ENCODE assay signal across 31 cellular contexts in the genomic region with DNA sequence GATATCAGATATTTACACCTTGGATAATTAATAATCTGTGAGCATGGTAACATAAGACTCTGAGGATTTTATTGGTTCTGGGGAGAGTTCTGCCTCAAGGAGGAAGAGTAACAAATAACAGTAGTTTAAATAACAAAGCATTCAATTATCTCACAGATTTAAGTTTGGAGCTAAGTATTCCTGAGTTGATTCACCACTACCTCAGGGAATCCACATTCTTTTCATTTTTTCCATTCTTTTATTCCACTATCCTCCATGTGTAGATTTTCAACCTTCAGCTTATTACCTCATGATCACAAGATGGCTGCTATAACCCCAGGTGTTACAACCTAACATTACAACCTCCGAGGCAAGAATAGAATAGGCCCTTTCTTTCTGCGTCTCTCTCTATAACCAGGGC.
"Had no signal": no experiment of that assay in that cellular context is flagged by ENCODE, and none has a peak within 500 bp of the region (broad histone marks: within the 10 kb centered on the region; RNA-seq: fewer than 3 reads in every experiment).

No MANE protein-coding gene starts in this region.

- H3K9me3 Mint-ChIP-seq: activated naive CD8-positive, alpha-beta T cell treated with anti-CD3 and anti-CD28 coated beads, Interleukin-2, amount 10 ng/mL, durations not matched to agents 7 days and 5 days; activated T-cell treated with anti-CD3 and anti-CD28 coated beads, Interleukin-2, amount 50 U/mL, for 24 hours had no signal

- H3K36me3 Mint-ChIP-seq: activated naive CD4-positive, alpha-beta T cell treated with anti-CD3 and anti-CD28 coated beads, Interleukin-2, amount 10 ng/mL, durations not matched to agents 7 days and 5 days; activated naive CD4-positive, alpha-beta T cell treated with anti-CD3 and anti-CD28 coated beads, Interleukin-2, amount 50 U/mL, for 72 hours; activated naive CD8-positive, alpha-beta T cell treated with anti-CD3 and anti-CD28 coated beads, Interleukin-2, amount 10 ng/mL, durations not matched to agents 7 days and 5 days; brain had no signal

- H3K27me3 ChIP-seq: ascending aorta, breast epithelium had no signal

- H3K27ac ChIP-seq: ascending aorta, breast epithelium, cardiac muscle cell, coronary artery, dorsolateral prefrontal cortex had no signal

- ATAC-seq: activated naive CD4-positive, alpha-beta T cell treated with anti-CD3 and anti-CD28 coated beads, Interleukin-2, amount 50 U/mL, for 72 hours; activated T-cell treated with anti-CD3 and anti-CD28 coated beads, Interleukin-2, amount 50 U/mL, for 72 hours; esophagus mucosa; T-helper 17 cell had no signal

- H3K4me1 Mint-ChIP-seq: activated CD4-positive, alpha-beta memory T cell treated with anti-CD3 and anti-CD28 coated beads, Interleukin-2, amount 10 ng/mL, durations not matched to agents 7 days and 5 days; activated CD4-positive, alpha-beta T cell treated with anti-CD3 and anti-CD28 coated beads, Interleukin-2, amount 10 ng/mL, durations not matched to agents 7 days and 5 days; activated naive CD4-positive, alpha-beta T cell treated with anti-CD3 and anti-CD28 coated beads, Interleukin-2, amount 10 ng/mL, durations not matched to agents 7 days and 5 days; activated naive CD8-positive, alpha-beta T cell treated with anti-CD3 and anti-CD28 coated beads, Interleukin-2, amount 10 ng/mL, durations not matched to agents 7 days and 5 days; T-helper 17 cell had no signal

- H3K9me3 ChIP-seq: ascending aorta, breast epithelium had no signal

- H3K27ac Mint-ChIP-seq: activated CD4-positive, alpha-beta memory T cell treated with anti-CD3 and anti-CD28 coated beads, Interleukin-2, amount 10 ng/mL, durations not matched to agents 7 days and 5 days; activated CD4-positive, alpha-beta T cell treated with anti-CD3 and anti-CD28 coated beads, Interleukin-2, amount 10 ng/mL, durations not matched to agents 7 days and 5 days; activated naive CD4-positive, alpha-beta T cell treated with anti-CD3 and anti-CD28 coated beads, Interleukin-2, amount 10 ng/mL, durations not matched to agents 7 days and 5 days; activated naive CD4-positive, alpha-beta T cell treated with anti-CD3 and anti-CD28 coated beads, Interleukin-2, amount 50 U/mL, for 72 hours; activated naive CD8-positive, alpha-beta T cell treated with anti-CD3 and anti-CD28 coated beads, Interleukin-2, amount 10 ng/mL, durations not matched to agents 7 days and 5 days; activated T-cell treated with anti-CD3 and anti-CD28 coated beads, Interleukin-2, amount 50 U/mL, for 24 hours; activated T-cell treated with anti-CD3 and anti-CD28 coated beads, Interleukin-2, amount 50 U/mL, for 72 hours; brain; dendritic cell treated with granulocyte-macrophage colony-stimulating factor and Interleukin-4, amounts not matched to agents 40 ng/mL and 50 ng/mL, for 4 days; endodermal cell; T-helper 17 cell; T-helper 2 cell treated with Interferon-gamma antibody and Interleukin-4, amounts not matched to agents 5 μg/mL and 100 μg/mL, for 36 hours had no signal

- DNase-seq: activated CD4-positive, alpha-beta memory T cell treated with anti-CD3 and anti-CD28 coated beads, Interleukin-2, amount 10 ng/mL, durations not matched to agents 7 days and 5 days; activated CD4-positive, alpha-beta T cell treated with anti-CD3 and anti-CD28 coated beads for 1 hour; activated CD4-positive, alpha-beta T cell treated with anti-CD3 and anti-CD28 coated beads for 4 hours; activated CD4-positive, alpha-beta T cell treated with anti-CD3 and anti-CD28 coated beads, Interleukin-2, amount 10 ng/mL, durations not matched to agents 7 days and 5 days; activated CD4-positive, alpha-beta T cell treated with anti-CD3 and anti-CD28 coated beads, Interleukin-2, amount 50 U/mL, for 4 hours; activated CD8-positive, alpha-beta memory T cell treated with anti-CD3 and anti-CD28 coated beads, Interleukin-2, amount 50 U/mL, for 48 hours; activated gamma-delta T cell; activated naive CD4-positive, alpha-beta T cell; activated naive CD4-positive, alpha-beta T cell treated with anti-CD3 and anti-CD28 coated beads, Interleukin-2, amount 10 ng/mL, durations not matched to agents 7 days and 5 days; activated naive CD8-positive, alpha-beta T cell treated with anti-CD3 and anti-CD28 coated beads, Interleukin-2, amount 10 ng/mL, durations not matched to agents 7 days and 5 days; activated T-cell treated with anti-CD3 and anti-CD28 coated beads for 4 hours; activated T-cell treated with anti-CD3 and anti-CD28 coated beads, Interleukin-2, amount 50 U/mL, for 24 hours; activated T-cell treated with anti-CD3 and anti-CD28 coated beads, Interleukin-2, amount 50 U/mL, for 72 hours; central memory CD4-positive, alpha-beta T cell; dorsolateral prefrontal cortex; effector memory CD4-positive, alpha-beta T cell; endodermal cell; foreskin fibroblast; head of caudate nucleus; T-helper 17 cell; T1000 had no signal

- H3K4me3 ChIP-seq: ascending aorta, breast epithelium, cardiac muscle cell, coronary artery, dorsolateral prefrontal cortex had no signal

- H3K4me1 ChIP-seq: ascending aorta, breast epithelium had no signal

- H3K36me3 ChIP-seq: ascending aorta, breast epithelium, cardiac muscle cell had no signal

- H3K4me3 Mint-ChIP-seq: activated CD4-positive, alpha-beta memory T cell treated with anti-CD3 and anti-CD28 coated beads, Interleukin-2, amount 10 ng/mL, durations not matched to agents 7 days and 5 days; activated CD4-positive, alpha-beta T cell treated with anti-CD3 and anti-CD28 coated beads, Interleukin-2, amount 10 ng/mL, durations not matched to agents 7 days and 5 days; activated naive CD4-positive, alpha-beta T cell treated with anti-CD3 and anti-CD28 coated beads, Interleukin-2, amount 10 ng/mL, durations not matched to agents 7 days and 5 days; activated naive CD8-positive, alpha-beta T cell treated with anti-CD3 and anti-CD28 coated beads, Interleukin-2, amount 10 ng/mL, durations not matched to agents 7 days and 5 days; activated T-cell treated with anti-CD3 and anti-CD28 coated beads, Interleukin-2, amount 50 U/mL, for 24 hours; activated T-cell treated with anti-CD3 and anti-CD28 coated beads, Interleukin-2, amount 50 U/mL, for 72 hours; brain; dendritic cell treated with granulocyte-macrophage colony-stimulating factor and Interleukin-4, amounts not matched to agents 40 ng/mL and 50 ng/mL, for 4 days; endodermal cell; T-helper 17 cell; T-helper 2 cell treated with Interferon-gamma antibody and Interleukin-4, amounts not matched to agents 5 μg/mL and 100 μg/mL, for 36 hours had no signal

- FAIRE-seq: frontal cortex had no signal

- H3K27me3 Mint-ChIP-seq: activated CD4-positive, alpha-beta memory T cell treated with anti-CD3 and anti-CD28 coated beads, Interleukin-2, amount 10 ng/mL, durations not matched to agents 7 days and 5 days; activated CD4-positive, alpha-beta T cell treated with anti-CD3 and anti-CD28 coated beads, Interleukin-2, amount 10 ng/mL, durations not matched to agents 7 days and 5 days; activated naive CD8-positive, alpha-beta T cell treated with anti-CD3 and anti-CD28 coated beads, Interleukin-2, amount 10 ng/mL, durations not matched to agents 7 days and 5 days; activated T-cell treated with anti-CD3 and anti-CD28 coated beads, Interleukin-2, amount 50 U/mL, for 24 hours; brain; dendritic cell treated with granulocyte-macrophage colony-stimulating factor and Interleukin-4, amounts not matched to agents 40 ng/mL and 50 ng/mL, for 4 days; T-helper 17 cell had no signal
